8 cellular contexts compared by ENCODE assay signal in the genomic region with DNA sequence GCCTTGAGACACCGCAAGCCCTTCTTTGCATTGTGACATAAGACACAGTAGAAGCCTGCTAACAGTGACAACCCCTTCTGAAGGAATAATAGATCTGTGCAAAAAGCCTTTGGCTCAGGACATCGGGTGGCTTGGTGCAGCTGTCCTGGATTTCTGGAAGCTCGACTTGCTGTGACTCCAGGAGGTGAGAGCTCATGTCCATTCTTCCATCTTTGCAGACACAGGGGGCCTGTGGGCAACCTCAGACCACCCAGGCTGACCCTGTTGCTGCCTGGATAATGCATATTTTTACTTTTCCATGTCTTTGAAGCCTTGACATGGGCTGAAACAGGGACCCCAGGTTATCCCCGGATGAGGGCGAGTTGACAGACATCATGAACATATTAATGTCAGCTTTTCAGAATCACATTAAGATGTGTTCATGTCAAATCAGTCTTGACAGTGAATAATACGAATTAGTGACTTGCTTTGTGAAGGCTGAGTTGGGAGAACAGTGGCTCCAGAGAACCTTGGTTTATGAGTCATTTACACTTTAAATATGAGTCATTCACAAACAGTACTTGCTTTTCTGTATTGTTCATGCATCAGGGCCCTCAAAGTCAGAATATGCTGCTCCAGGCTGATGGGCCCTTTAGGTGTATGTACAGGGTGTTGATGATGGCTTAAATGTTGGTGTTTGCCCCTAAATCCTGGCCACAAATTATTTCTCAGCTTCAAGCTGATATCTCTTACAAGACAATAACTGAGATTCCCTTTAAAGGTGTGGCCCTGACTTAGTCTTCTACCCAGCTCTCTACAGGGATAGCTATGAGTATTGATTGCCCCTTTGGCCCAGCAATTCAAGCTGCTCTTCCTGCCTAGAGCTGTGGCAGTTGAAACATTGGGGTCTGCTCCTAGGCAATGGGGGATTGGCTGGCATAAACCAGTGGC.
DNase-seq lines count a peak whose midpoint lies in the region; ATAC-seq and TF ChIP-seq lines count a peak whose summit lies in the region.

No MANE protein-coding gene starts in this region.

- peak; percentile 84 for DNase-seq in AG20443 (ENCODE audit: low spot score)
- peak; percentile 57 for DNase-seq in fibroblast of pulmonary artery (ENCODE audit: low read depth)
- DNase-seq in NCI-H1436 treated with DMSO at 0.1 percent for 48 hours (lab: John Stamatoyannopoulos, UW): no peak
- DNase-seq in NCI-H345 treated with DMSO at 0.1 percent for 48 hours (lab: John Stamatoyannopoulos, UW; ENCODE audit: unreplicated experiment): no peak

- no peaks in the 10 kb centered on the region for H3K36me3 ChIP-seq in HUES6 (ENCODE audit: control insufficient read depth, insufficient read depth, low read length)

- no peak overlapping the region; the same call in 1 of the 2 replicates for H3K27ac ChIP-seq in HUES6 (ENCODE audit: low read depth, low read length)

- H3K9me3 ChIP-seq in HUES6 (ENCODE audit: control insufficient read depth, insufficient read depth, low read depth, low read length): peaks cover 14% of the 10 kb centered on the region

- no peak for TF ChIP-seq CTCF in fibroblast of pulmonary artery (IDR thresholded peaks at IDR 0.05; ENCODE audit: low read length, missing control alignments)

- no peaks in the 10 kb centered on the region for H3K27me3 ChIP-seq in HUES6 (ENCODE audit: control insufficient read depth, insufficient read depth, low read length)

- peak overlapping the region; percentile 38 for H3K9ac ChIP-seq in HUES6 (ENCODE audit: low read length)

- peak; percentile 61 for ATAC-seq in GM19397 (IDR thresholded peaks at IDR 0.05; ENCODE audit: unreplicated experiment)
- no peak for ATAC-seq in HG03135 (IDR thresholded peaks at IDR 0.05; ENCODE audit: unreplicated experiment)
- ATAC-seq in GM21737 (IDR thresholded peaks at IDR 0.05; ENCODE audit: unreplicated experiment): no peak

- H3K4me3 ChIP-seq in HUES6 (ENCODE audit: low read depth, low read length) (no peak overlapping the region), fibroblast of pulmonary artery (replicated peaks; ENCODE audit: low read depth, low read length) (no peak overlapping the region)

- H3K4me1 ChIP-seq in HUES6 (ENCODE audit: control insufficient read depth, insufficient read depth, low read length): peaks cover 5% of the 10 kb centered on the region; the same call in 1 of the 2 replicates

Comparison
In these comparisons a context has a peak if more than half of its experiments do, and no peak if none do; other contexts are left out.
1. DNase-seq: peak in AG20443 (single experiment) and fibroblast of pulmonary artery (single experiment); none in NCI-H1436 treated with DMSO at 0.1 percent for 48 hours (single experiment) and NCI-H345 treated with DMSO at 0.1 percent for 48 hours (single experiment).